16 cellular contexts compared by ENCODE assay signal in genomic region chr13:112457081-112457480, GRCh38.
DNase-seq lines count a peak whose midpoint lies in the region; ATAC-seq and TF ChIP-seq lines count a peak whose summit lies in the region.
"Had no signal": no experiment of that assay in that cellular context is flagged by ENCODE, and none has a peak within 500 bp of the region (broad histone marks: within the 10 kb centered on the region; RNA-seq: fewer than 3 reads in every experiment).

No MANE protein-coding gene starts in this region.

- peaks cover 2% of the 10 kb centered on the region for H3K4me1 Mint-ChIP-seq in activated CD8-positive, alpha-beta memory T cell treated with anti-CD3 and anti-CD28 coated beads, Interleukin-2, amount 10 ng/mL, durations not matched to agents 7 days and 5 days
- H3K4me1 Mint-ChIP-seq: CD14-positive monocyte; CD4-positive, alpha-beta memory T cell had no signal

- WGBS in esophagus muscularis mucosa = 89% methylated on average over 8 of the region's 9 CpGs

- H3K4me3 ChIP-seq in H7 (ENCODE audit: insufficient read depth, low read depth, low read length) (no peak overlapping the region), esophagus muscularis mucosa (no peak overlapping the region), upper lobe of right lung (no peak overlapping the region)
- H3K4me3 ChIP-seq: BLaER1, HAP-1 had no signal

- intact Hi-C loops in esophagus muscularis mucosa (cut with DNase I) (no loop called here), upper lobe of right lung (cut with DNase I) (no loop called here)

- TF ChIP-seq POLR2A in esophagus muscularis mucosa (IDR thresholded peaks at IDR 0.05; ENCODE audit: low read depth) = no peak

- no peak overlapping the region for H3K27ac Mint-ChIP-seq in activated CD8-positive, alpha-beta memory T cell treated with anti-CD3 and anti-CD28 coated beads, Interleukin-2, amount 10 ng/mL, durations not matched to agents 7 days and 5 days
- H3K27ac Mint-ChIP-seq: CD14-positive monocyte; CD4-positive, alpha-beta memory T cell had no signal

- H3K4me1 ChIP-seq in esophagus muscularis mucosa = no peaks in the 10 kb centered on the region
- no peaks in the 10 kb centered on the region for H3K4me1 ChIP-seq in upper lobe of right lung
- H3K4me1 ChIP-seq: Caco-2, HAP-1 had no signal

- CTCF ChIA-PET in activated CD8-positive, alpha-beta memory T cell treated with anti-CD3 and anti-CD28 coated beads, Interleukin-2, amount 10 ng/mL, durations not matched to agents 7 days and 5 days (lab: Charles Lee) = no interaction called here

- peak; percentile 23 for DNase-seq in activated CD8-positive, alpha-beta memory T cell treated with anti-CD3 and anti-CD28 coated beads, Interleukin-2, amount 50 U/mL, for 48 hours
- no peak for DNase-seq in activated CD8-positive, alpha-beta memory T cell treated with anti-CD3 and anti-CD28 coated beads, Interleukin-2, amount 10 ng/mL, durations not matched to agents 7 days and 5 days
- peak; percentile 47 for DNase-seq in H7
- DNase-seq in esophagus muscularis mucosa (ENCODE audit: extremely low spot score) = peak; percentile 79
- peak; percentile 31 for DNase-seq in upper lobe of right lung
- no peak for DNase-seq in GM10266 (ENCODE audit: extremely low spot score)
- DNase-seq: 8988T; Caco-2; CD4-positive, alpha-beta memory T cell; DMS79; GDM1; KG1 had no signal

- H3K27ac ChIP-seq in esophagus muscularis mucosa (replicated peaks in 1 of 4) (no peak overlapping the region), upper lobe of right lung (no peak overlapping the region)
- H3K27ac ChIP-seq: BLaER1 had no signal

- H3K9me3 ChIP-seq in esophagus muscularis mucosa = peaks cover 0 to 37% (median 22%) of the 10 kb centered on the region in 4 donors
- no peaks in the 10 kb centered on the region for H3K9me3 ChIP-seq in upper lobe of right lung
- H3K9me3 ChIP-seq: Caco-2, HAP-1 had no signal

- H3K36me3 ChIP-seq in H7 (replicated peaks; ENCODE audit: control insufficient read depth, insufficient read depth, low read length) (no peaks in the 10 kb centered on the region), esophagus muscularis mucosa (no peaks in the 10 kb centered on the region), upper lobe of right lung (no peaks in the 10 kb centered on the region)
- H3K36me3 ChIP-seq: HAP-1 had no signal

- TF ChIP-seq EP300 in esophagus muscularis mucosa (IDR thresholded peaks at IDR 0.05) = no peak

- no peaks in the 10 kb centered on the region for H3K27me3 ChIP-seq in H7 (ENCODE audit: control insufficient read depth, insufficient read depth, low read length)
- H3K27me3 ChIP-seq in esophagus muscularis mucosa = peaks cover 0 to 45% (median 0%) of the 10 kb centered on the region in 4 donors
- H3K27me3 ChIP-seq in upper lobe of right lung = peaks cover 7% of the 10 kb centered on the region
- H3K27me3 ChIP-seq: BLaER1 had no signal

- no peak for TF ChIP-seq CTCF in esophagus muscularis mucosa (IDR thresholded peaks at IDR 0.05)
- TF ChIP-seq CTCF in upper lobe of right lung (IDR thresholded peaks at IDR 0.05) = no peak
- TF ChIP-seq CTCF in GM10266 (IDR thresholded peaks at IDR 0.05; ENCODE audit: control insufficient read depth, insufficient read depth, low read depth, missing control alignments) = no peak

- no peaks in the 10 kb centered on the region for H3K36me3 Mint-ChIP-seq in activated CD8-positive, alpha-beta memory T cell treated with anti-CD3 and anti-CD28 coated beads, Interleukin-2, amount 10 ng/mL, durations not matched to agents 7 days and 5 days
- H3K36me3 Mint-ChIP-seq: CD14-positive monocyte; CD4-positive, alpha-beta memory T cell had no signal

- no peaks in the 10 kb centered on the region for H3K9me3 Mint-ChIP-seq in activated CD8-positive, alpha-beta memory T cell treated with anti-CD3 and anti-CD28 coated beads, Interleukin-2, amount 10 ng/mL, durations not matched to agents 7 days and 5 days (ENCODE audit: low read depth)

- peaks cover 8% of the 10 kb centered on the region for H3K27me3 Mint-ChIP-seq in activated CD8-positive, alpha-beta memory T cell treated with anti-CD3 and anti-CD28 coated beads, Interleukin-2, amount 10 ng/mL, durations not matched to agents 7 days and 5 days

- ATAC-seq in activated CD8-positive, alpha-beta memory T cell treated with anti-CD3 and anti-CD28 coated beads, Interleukin-2, amount 10 ng/mL, durations not matched to agents 7 days and 5 days = no peak
- no peak for ATAC-seq in upper lobe of right lung
- no peak for ATAC-seq in HG02623 (IDR thresholded peaks at IDR 0.05; ENCODE audit: unreplicated experiment)

- no peak overlapping the region for H3K4me3 Mint-ChIP-seq in activated CD8-positive, alpha-beta memory T cell treated with anti-CD3 and anti-CD28 coated beads, Interleukin-2, amount 10 ng/mL, durations not matched to agents 7 days and 5 days
- H3K4me3 Mint-ChIP-seq: CD14-positive monocyte; CD4-positive, alpha-beta memory T cell had no signal

Comparison
In these comparisons a context has a peak if more than half of its experiments do, and no peak if none do; other contexts are left out.
1. DNase-seq: peak in activated CD8-positive, alpha-beta memory T cell treated with anti-CD3 and anti-CD28 coated beads, Interleukin-2, amount 50 U/mL, for 48 hours (single experiment), H7 (single experiment), esophagus muscularis mucosa (single experiment) and upper lobe of right lung (single experiment); none in activated CD8-positive, alpha-beta memory T cell treated with anti-CD3 and anti-CD28 coated beads, Interleukin-2, amount 10 ng/mL, durations not matched to agents 7 days and 5 days (single experiment) and GM10266 (single experiment).